In genomic region chr22:37686002-37686982, GRCh38 we compare ENCODE assay signal across 1 cellular context.
A peak's percentile ranks its signal among the peaks of the same experiment; 100 is the strongest.
TF ChIP-seq lines count a peak whose summit lies in the region.

TSS of gene NOL12 (plus strand) at chr22:37686343. CDS start at chr22:37686393, 50 bp downstream.

TF ChIP-seq in HepG2, 621 proteins besides CTCF, POLR2A, EP300 and RAD21 (continued from another document and continues in another):
- TF ChIP-seq TBX3 (IDR thresholded peaks at IDR 0.05; ENCODE audit: borderline replicate concordance) (no peak), HCFC1 (IDR thresholded peaks at IDR 0.05; ENCODE audit: low read depth, low read length) (peak; percentile 76), MEIS1 (CRISPR knock-in tag; IDR thresholded peaks at IDR 0.05; ENCODE audit: borderline replicate concordance) (0 out of 2 replicates have a peak, but pooled peaks have one; percentile 33), TBP (CRISPR knock-in tag; IDR thresholded peaks at IDR 0.05) (0 out of 2 replicates have a peak, but pooled peaks have one; percentile 14), ATF6 (CRISPR knock-in tag; conservative IDR thresholded peaks at IDR 0.05) (no peak; the same call in 1 of the 2 replicates), ZKSCAN1 (IDR thresholded peaks at IDR 0.05; ENCODE audit: low read length) (no peak), ZNF883 (CRISPR knock-in tag; IDR thresholded peaks at IDR 0.05; ENCODE audit: not compliant biosample characterization) (no peak), NR3C1 (CRISPR knock-in tag; IDR thresholded peaks at IDR 0.05) (no peak), SSRP1 (CRISPR knock-in tag; IDR thresholded peaks at IDR 0.05) (peak; percentile 62; the same call in 1 of the 2 replicates), GABPA (IDR thresholded peaks at IDR 0.05; ENCODE audit: low read depth, low read length) (peak; percentile 93), GABPA (CRISPR knock-in tag; IDR thresholded peaks at IDR 0.05; ENCODE audit: low read depth) (peak; percentile 98), ZNF740 (CRISPR knock-in tag; IDR thresholded peaks at IDR 0.05) (no peak), ZBTB20 (CRISPR knock-in tag; IDR thresholded peaks at IDR 0.05; ENCODE audit: borderline replicate concordance, low read depth) (peak; percentile 80; the same call in 1 of the 2 replicates), ZFY (CRISPR knock-in tag; IDR thresholded peaks at IDR 0.05) (peak; percentile 98), ZNF768 (CRISPR knock-in tag; IDR thresholded peaks at IDR 0.05) (peak; percentile 68), ELF1 (CRISPR knock-in tag; IDR thresholded peaks at IDR 0.05) (peak; percentile 93), ZNF232 (CRISPR knock-in tag; IDR thresholded peaks at IDR 0.05; ENCODE audit: borderline replicate concordance) (peak; percentile 53), GLMP (CRISPR knock-in tag; IDR thresholded peaks at IDR 0.05; ENCODE audit: borderline replicate concordance) (no peak), PLRG1 (conservative IDR thresholded peaks at IDR 0.05) (no peak), ZNF264 (CRISPR knock-in tag; IDR thresholded peaks at IDR 0.05) (peak; percentile 70; the same call in 1 of the 2 replicates), ZNF558 (CRISPR knock-in tag; IDR thresholded peaks at IDR 0.05; ENCODE audit: borderline replicate concordance) (no peak), DNMT3B (CRISPR knock-in tag; conservative IDR thresholded peaks at IDR 0.05) (no peak), ZNF496 (CRISPR knock-in tag; IDR thresholded peaks at IDR 0.05; ENCODE audit: insufficient replicate concordance) (no peak), ESRRA (CRISPR knock-in tag; IDR thresholded peaks at IDR 0.05; ENCODE audit: low read depth) (no peak), REPIN1 (CRISPR knock-in tag; IDR thresholded peaks at IDR 0.05; ENCODE audit: borderline replicate concordance, low read depth) (peak; percentile 69), FOXA1 (IDR thresholded peaks at IDR 0.05) (no peak), FOXA1 (CRISPR knock-in tag; IDR thresholded peaks at IDR 0.05) (no peak), CEBPZ (IDR thresholded peaks at IDR 0.05; ENCODE audit: low read length) (no peak), CHD4 (IDR thresholded peaks at IDR 0.05; ENCODE audit: borderline replicate concordance, low read length) (no peak), ZNF788 (CRISPR knock-in tag; IDR thresholded peaks at IDR 0.05; ENCODE audit: borderline replicate concordance) (peak; percentile 94; the same call in 1 of the 2 replicates), ZNF678 (CRISPR knock-in tag; IDR thresholded peaks at IDR 0.05) (no peak), FOXM1 (CRISPR knock-in tag; IDR thresholded peaks at IDR 0.05) (no peak), TGIF2 (CRISPR knock-in tag; IDR thresholded peaks at IDR 0.05) (peak; percentile 82; the same call in 1 of the 2 replicates), ZNF124 (CRISPR knock-in tag; IDR thresholded peaks at IDR 0.05) (peak; percentile 91), HNF4A (CRISPR knock-in tag; IDR thresholded peaks at IDR 0.05) (peak; percentile 45; the same call in 1 of the 2 replicates), ZNF441 (CRISPR knock-in tag; IDR thresholded peaks at IDR 0.05; ENCODE audit: borderline replicate concordance) (peak; percentile 15; the same call in 1 of the 2 replicates), ADNP (CRISPR knock-in tag; IDR thresholded peaks at IDR 0.05) (no peak), FOXP4 (CRISPR knock-in tag; IDR thresholded peaks at IDR 0.05) (peak; percentile 56; the same call in 1 of the 2 replicates), NFYB (CRISPR knock-in tag; IDR thresholded peaks at IDR 0.05) (peak; percentile 10; the same call in 1 of the 2 replicates), GRHL1 (CRISPR knock-in tag; conservative IDR thresholded peaks at IDR 0.05) (no peak), ZBTB37 (CRISPR knock-in tag; IDR thresholded peaks at IDR 0.05) (no peak), ZFP90 (CRISPR knock-in tag; IDR thresholded peaks at IDR 0.05; ENCODE audit: borderline replicate concordance) (peak; percentile 47; the same call in 1 of the 2 replicates), ATF2 (CRISPR knock-in tag; IDR thresholded peaks at IDR 0.05) (peak; percentile 73; the same call in 1 of the 2 replicates), ZNF652 (CRISPR knock-in tag; IDR thresholded peaks at IDR 0.05; ENCODE audit: borderline replicate concordance, low read depth) (no peak), GTF2F1 (IDR thresholded peaks at IDR 0.05; ENCODE audit: low read length) (no peak), MAFG (CRISPR knock-in tag; IDR thresholded peaks at IDR 0.05) (no peak), CSRNP1 (CRISPR knock-in tag; IDR thresholded peaks at IDR 0.05) (peak; percentile 63; the same call in 1 of the 2 replicates)
